In genomic region chr18:74342416-74343043, GRCh38 we compare ENCODE assay signal across 7 cellular contexts. TPM values are rescaled to one million over a fixed set of nuclear protein-coding genes. Genes with fewer than 3 reads are reported as not detected.
DNase-seq lines count a peak whose midpoint lies in the region; ATAC-seq and TF ChIP-seq lines count a peak whose summit lies in the region.

No MANE protein-coding gene starts in this region.

- H3F3A ChIP-seq in DOHH2 (ENCODE audit: control insufficient read depth, insufficient read depth) = no peaks in the 10 kb centered on the region

- H3K4me3 ChIP-seq in DOHH2 (ENCODE audit: low read length) (no peak overlapping the region), HL-60 (replicated peaks; ENCODE audit: insufficient read depth, low read length) (no peak overlapping the region), Panc1 (ENCODE audit: low read depth in 2 of 2, low read length in 2 of 2) (no peak overlapping the region)
- H3K4me3 ChIP-seq in naive thymus-derived CD4-positive, alpha-beta T cell (ENCODE audit: low read length) = no peak overlapping the region

- no peak overlapping the region for H3K4me3 Mint-ChIP-seq in naive thymus-derived CD4-positive, alpha-beta T cell

- H3K4me2 ChIP-seq in DOHH2 (ENCODE audit: low read length) = no peak overlapping the region

- CTCF ChIA-PET in Panc1 (lab: Charles Lee) = interaction anchor here (0.5 to 1.9 kb wide), 12 partner anchors 11 to 302 kb away, joined by 3 to 13 read pairs (median 5); partner anchors contain the start of gene CNDP2
- CTCF ChIA-PET in naive thymus-derived CD4-positive, alpha-beta T cell (lab: Charles Lee) = interaction anchor here (0.6 to 2.6 kb wide), 18 partner anchors 14 to 302 kb away, joined by 3 to 17 read pairs (median 4); no protein-coding TSS in a partner anchor

- DNase-seq in HL-60 (ENCODE audit: low read depth in 1 of 2, low spot score in 1 of 2) (peak in 1 of 2 experiments; percentile 25), Panc1 (ENCODE audit: low read depth, low spot score) (peak; percentile 54)
- peak; percentile 9 for DNase-seq in effector CD4-positive, alpha-beta T cell
- DNase-seq in naive thymus-derived CD4-positive, alpha-beta T cell = peak in 7 of 9 donors; percentile 11 to 59 (median 38)

- POLR2A ChIA-PET in Panc1 (lab: Charles Lee) = no interaction called here
- POLR2A ChIA-PET in naive thymus-derived CD4-positive, alpha-beta T cell (lab: Charles Lee) = no interaction called here

- H3K9me3 ChIP-seq in DOHH2 (ENCODE audit: control insufficient read depth, insufficient read depth, low read length) = no peaks in the 10 kb centered on the region
- no peaks in the 10 kb centered on the region for H3K9me3 ChIP-seq in Panc1 (ENCODE audit: control insufficient read depth, insufficient read depth, low read depth, low read length)
- no peaks in the 10 kb centered on the region for H3K9me3 ChIP-seq in naive thymus-derived CD4-positive, alpha-beta T cell (ENCODE audit: control insufficient read depth in 2 of 3, low read length in 3 of 3)

- no peaks in the 10 kb centered on the region for H3K36me3 ChIP-seq in DOHH2 (ENCODE audit: control insufficient read depth, low read length)
- H3K36me3 ChIP-seq in Panc1 (ENCODE audit: control insufficient read depth, insufficient read depth, low read length) = no peaks in the 10 kb centered on the region
- H3K36me3 ChIP-seq in naive thymus-derived CD4-positive, alpha-beta T cell (ENCODE audit: control insufficient read depth in 2 of 3, insufficient read depth in 3 of 3, low read length in 3 of 3) = no peaks in the 10 kb centered on the region

- BruUV-seq in Panc1 (replicated peaks; lab: Mats Ljungman, UMichigan) = no TSS peak

- intact Hi-C loops in Panc1 (cut with micrococcal nuclease; ENCODE audit: unreplicated experiment) = loop anchor here (1.0 to 5.0 kb wide), 3 partner anchors 146 to 302 kb away; no protein-coding TSS in a partner anchor
- intact Hi-C loops in naive thymus-derived CD4-positive, alpha-beta T cell (cut with micrococcal nuclease) = loop anchor here (1.0 to 10.0 kb wide), 7 partner anchors 100 to 1688 kb away; partner anchors contain the start of gene FBXO15 (in 1 of the 2)

- H3K27me3 ChIP-seq in DOHH2 (ENCODE audit: control insufficient read depth, low read length) (0 out of 2 replicates have a peak, but pooled peaks cover 2% of the 10 kb centered on the region), HL-60 (ENCODE audit: insufficient read depth, poor library complexity, severe bottlenecking) (no peaks in the 10 kb centered on the region), Panc1 (ENCODE audit: control insufficient read depth, insufficient read depth, low read length) (peaks cover 29% of the 10 kb centered on the region)
- H3K27me3 ChIP-seq in naive thymus-derived CD4-positive, alpha-beta T cell (ENCODE audit: control insufficient read depth in 2 of 2, insufficient read depth in 2 of 2, low read length in 2 of 2) = no peaks in the 10 kb centered on the region

- H4K20me1 ChIP-seq in DOHH2 (ENCODE audit: control insufficient read depth, insufficient read depth, low read depth, low read length) = no peaks in the 10 kb centered on the region

- peaks cover 13% of the 10 kb centered on the region for H3K4me1 ChIP-seq in DOHH2 (ENCODE audit: control insufficient read depth, low read length)
- H3K4me1 ChIP-seq in Panc1 (ENCODE audit: control insufficient read depth, insufficient read depth, low read length) = no peaks in the 10 kb centered on the region
- no peaks in the 10 kb centered on the region for H3K4me1 ChIP-seq in naive thymus-derived CD4-positive, alpha-beta T cell (ENCODE audit: control insufficient read depth in 2 of 2, insufficient read depth in 2 of 2, low read length in 2 of 2)

- H3K9me2 ChIP-seq in DOHH2 (replicated peaks; ENCODE audit: control insufficient read depth, low read length) = no peaks in the 10 kb centered on the region

- no peaks in the 10 kb centered on the region for H3K9me3 Mint-ChIP-seq in naive thymus-derived CD4-positive, alpha-beta T cell

- peaks cover 2 to 39% (median 4%) of the 10 kb centered on the region in 5 donors for H3K27me3 Mint-ChIP-seq in naive thymus-derived CD4-positive, alpha-beta T cell

- no peaks in the 10 kb centered on the region for H3K36me3 Mint-ChIP-seq in naive thymus-derived CD4-positive, alpha-beta T cell

- in situ Hi-C loops in Panc1 (cut with HindIII; ENCODE audit: low pct_unique_long_range_greater_than_20kb, low sequenced_read_pairs) = loop anchor here (25.0 kb wide), 1 partner anchor 155 kb away; no protein-coding TSS in a partner anchor

- H3K27ac ChIP-seq in DOHH2 (ENCODE audit: low read depth, low read length) (no peak overlapping the region), HL-60 (replicated peaks) (no peak overlapping the region), Panc1 (ENCODE audit: low read length) (no peak overlapping the region)
- no peak overlapping the region for H3K27ac ChIP-seq in naive thymus-derived CD4-positive, alpha-beta T cell (ENCODE audit: low read depth, low read length)

- H3K27ac Mint-ChIP-seq in naive thymus-derived CD4-positive, alpha-beta T cell = no peak overlapping the region

- H3K4me1 Mint-ChIP-seq in naive thymus-derived CD4-positive, alpha-beta T cell = no peaks in the 10 kb centered on the region

- TF ChIP-seq CTCF in DOHH2 (IDR thresholded peaks at IDR 0.05; ENCODE audit: low read depth, low read length, poor library complexity, severe bottlenecking) (peak; percentile 58), HL-60 (IDR thresholded peaks at IDR 0.05; ENCODE audit: insufficient read depth, low read length) (peak; percentile 37), Panc1 (IDR thresholded peaks at IDR 0.05) (peak; percentile 78; the same call in 1 of the 2 replicates)

- H3K79me2 ChIP-seq in DOHH2 (ENCODE audit: control insufficient read depth, low read length) = no peaks in the 10 kb centered on the region

- ATAC-seq in Panc1 = peak; percentile 83
- ATAC-seq in naive thymus-derived CD4-positive, alpha-beta T cell = peak; percentile 49
- no peak for ATAC-seq in HG03108 (IDR thresholded peaks at IDR 0.05; ENCODE audit: unreplicated experiment)
- ATAC-seq in GM21576 (IDR thresholded peaks at IDR 0.05; ENCODE audit: unreplicated experiment) = no peak

RNA-seq across cellular contexts. Expression of gene C18orf63, which starts 26.9 kb away (rescaled TPM):
- not detected for total RNA-seq in Panc1 (2021; ENCODE audit: unreplicated experiment)
- polyA plus RNA-seq in Panc1 (2012; ENCODE audit: insufficient read length) = not detected
- total RNA-seq in naive thymus-derived CD4-positive, alpha-beta T cell = not detected
- not detected for polyA plus RNA-seq in naive thymus-derived CD4-positive, alpha-beta T cell

RNA-seq across cellular contexts. Expression of gene CYB5A, which starts 50.8 kb away (rescaled TPM):
- 51.3 TPM for total RNA-seq in Panc1 (2021; ENCODE audit: unreplicated experiment)
- polyA plus RNA-seq in Panc1 (2012; ENCODE audit: insufficient read length) = 88.7 TPM
- 10 to 100 TPM; 13.9 to 36.9 (median 22.6) TPM for total RNA-seq in naive thymus-derived CD4-positive, alpha-beta T cell
- polyA plus RNA-seq in naive thymus-derived CD4-positive, alpha-beta T cell = 10 to 100 TPM; 46.6 to 57.3 TPM

Comparison
In these comparisons a context has a peak if more than half of its experiments do, and no peak if none do; other contexts are left out.
1. ATAC-seq: peak in Panc1 (single experiment) and naive thymus-derived CD4-positive, alpha-beta T cell (single experiment); none in HG03108 (single experiment) and GM21576 (single experiment).
2. Peak in every context shown above with its lines, with median percentiles within 50 percentile points of each other: CTCF ChIP-seq.